In genomic region chr2:101750688-101751087, GRCh38 we compare ENCODE assay signal across 1 cellular context.
TF ChIP-seq lines count a peak whose summit lies in the region.

No MANE protein-coding gene starts in this region.

TF ChIP-seq in WTC11, 78 proteins besides CTCF, POLR2A, EP300 and RAD21:
- TF ChIP-seq ZNF138 (CRISPR knock-in tag; conservative IDR thresholded peaks at IDR 0.05): no peak
TF ChIP-seq in WTC11: peak in this region for 0.
